ENCODE assay signal across 8 cellular contexts in the genomic region with DNA sequence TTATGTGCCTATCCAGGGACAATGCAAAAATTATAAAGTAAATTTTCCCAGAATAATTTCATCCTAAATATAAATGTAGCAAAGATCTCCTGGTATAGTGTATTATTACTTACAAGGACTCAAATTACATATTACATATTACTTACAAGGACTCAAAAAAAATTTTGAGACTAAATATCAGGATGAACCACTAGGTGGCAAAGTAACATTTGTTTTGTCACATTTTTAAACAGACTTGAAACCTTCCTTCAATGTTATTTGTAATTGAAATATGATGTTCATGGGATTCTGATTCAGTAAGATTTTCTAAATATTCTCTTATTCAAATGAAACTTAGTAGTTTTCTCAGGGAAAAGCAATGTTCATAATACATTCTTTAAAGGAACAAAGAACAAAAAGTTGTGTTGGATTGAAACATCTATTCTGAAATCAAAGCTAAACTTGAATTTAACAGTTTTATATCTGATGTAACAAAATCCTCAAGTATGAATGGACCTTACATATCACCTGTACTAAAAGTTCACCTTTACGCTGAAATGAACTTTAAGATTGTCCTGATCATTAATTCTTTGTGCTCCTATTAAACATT.
DNase-seq lines count a peak whose midpoint lies in the region; ATAC-seq and TF ChIP-seq lines count a peak whose summit lies in the region.

No MANE protein-coding gene starts in this region.

- H3K4me3 ChIP-seq in cardiac muscle cell: no peak overlapping the region
- H3K4me3 ChIP-seq in right cardiac atrium (ENCODE audit: low read length): no peak overlapping the region

- H3K27me3 ChIP-seq in cardiac muscle cell (no peaks in the 10 kb centered on the region), right cardiac atrium (ENCODE audit: control insufficient read depth, insufficient read depth) (no peaks in the 10 kb centered on the region)

- no peak for ATAC-seq in right cardiac atrium

- H3K9me3 ChIP-seq in cardiac muscle cell (ENCODE audit: low read depth) (no peaks in the 10 kb centered on the region), right cardiac atrium (ENCODE audit: control insufficient read depth, low read length) (no peaks in the 10 kb centered on the region)

- WGBS in right cardiac atrium: 83% methylated on average over 1 of the region's 1 CpG

- intact Hi-C loops in right cardiac atrium (cut with DNase I): loop anchor here in 2 of 4 donors (5.0 to 10.0 kb wide), 2 partner anchors 324 to 332 kb away; no protein-coding TSS in a partner anchor

- peak; percentile 49 to 80 for DNase-seq in cardiac muscle cell (ENCODE audit: low read depth in 1 of 2, low spot score in 1 of 2)
- no peak for DNase-seq in right cardiac atrium
- DNase-seq in NCI-H1092 (lab: John Stamatoyannopoulos, UW): peak; percentile 12
- DNase-seq in SKM-1 treated with dmso at 0.1 percent for 144 hours (lab: John Stamatoyannopoulos, UW; ENCODE audit: unreplicated experiment): peak; percentile 40
- DNase-seq in glomerular visceral epithelial cell (ENCODE audit: extremely low spot score): peak; percentile 33
- peak; percentile 94 for DNase-seq in superior temporal gyrus (ENCODE audit: extremely low spot score)
- DNase-seq in activated CD4-positive, alpha-beta T cell treated with anti-CD3 and anti-CD28 coated beads for 48 hours: no peak
- DNase-seq in T1000 (lab: John Stamatoyannopoulos, UW): no peak

- H3K4me1 ChIP-seq in cardiac muscle cell (ENCODE audit: low read depth) (no peaks in the 10 kb centered on the region), right cardiac atrium (ENCODE audit: control insufficient read depth, insufficient read depth, low read length) (no peaks in the 10 kb centered on the region)

- H3K27ac ChIP-seq in cardiac muscle cell: no peak overlapping the region
- H3K27ac ChIP-seq in right cardiac atrium (ENCODE audit: low read length): no peak overlapping the region

- TF ChIP-seq CTCF in cardiac muscle cell (IDR thresholded peaks at IDR 0.05; ENCODE audit: low read depth, low read length): peak; percentile 40

- H3K36me3 ChIP-seq in cardiac muscle cell: no peaks in the 10 kb centered on the region

Comparison
In these comparisons a context has a peak if more than half of its experiments do, and no peak if none do; other contexts are left out.
1. DNase-seq: peak in cardiac muscle cell (2 of 2), NCI-H1092 (single experiment), SKM-1 treated with dmso at 0.1 percent for 144 hours (single experiment), glomerular visceral epithelial cell (single experiment) and superior temporal gyrus (single experiment); none in right cardiac atrium (0 of 3), activated CD4-positive, alpha-beta T cell treated with anti-CD3 and anti-CD28 coated beads for 48 hours (single experiment) and T1000 (single experiment).